ENCODE assay signal across 14 cellular contexts in genomic region chr11:44978279-44978960, GRCh38. TPM values are rescaled to one million over a fixed set of nuclear protein-coding genes. Genes with fewer than 3 reads are reported as not detected.
A peak's percentile ranks its signal among the peaks of the same experiment; 100 is the strongest.
DNase-seq lines count a peak whose midpoint lies in the region; ATAC-seq, FAIRE-seq and TF ChIP-seq lines count a peak whose summit lies in the region.
"Had no signal": no experiment of that assay in that cellular context is flagged by ENCODE, and none has a peak within 500 bp of the region (broad histone marks: within the 10 kb centered on the region; RNA-seq: fewer than 3 reads in every experiment).

No MANE protein-coding gene starts in this region.

- no peak overlapping the region for H3K4me3 Mint-ChIP-seq in MCF 10A (ENCODE audit: unreplicated experiment)
- H3K4me3 Mint-ChIP-seq: nephron progenitor cell had no signal

- H3K27me3 ChIP-seq in breast epithelium (no peaks in the 10 kb centered on the region), lower lobe of right lung (ENCODE audit: low read depth) (no peaks in the 10 kb centered on the region)
- no peaks in the 10 kb centered on the region for H3K27me3 ChIP-seq in effector memory CD4-positive, alpha-beta T cell (replicated peaks; ENCODE audit: control insufficient read depth, insufficient read depth, low read length, poor library complexity, severe bottlenecking)

- peak; percentile 97 for FAIRE-seq in urothelium cell line (lab: Jason Lieb, UNC)

- peaks cover 0 to 6% of the 10 kb centered on the region in 2 donors for H3K4me1 ChIP-seq in breast epithelium
- peaks cover 47% of the 10 kb centered on the region for H3K4me1 ChIP-seq in lower lobe of right lung
- H3K4me1 ChIP-seq in effector memory CD4-positive, alpha-beta T cell (ENCODE audit: control insufficient read depth, insufficient read depth, low read length, poor library complexity, severe bottlenecking): peaks cover 36% of the 10 kb centered on the region

- H3K9me3 ChIP-seq in breast epithelium: no peaks in the 10 kb centered on the region
- no peaks in the 10 kb centered on the region for H3K9me3 ChIP-seq in lower lobe of right lung
- H3K9me3 ChIP-seq in effector memory CD4-positive, alpha-beta T cell (ENCODE audit: control insufficient read depth, low read length): no peaks in the 10 kb centered on the region

- no peak for TF ChIP-seq POLR2A in breast epithelium (IDR thresholded peaks at IDR 0.05)

- no peaks in the 10 kb centered on the region for H3K9me3 Mint-ChIP-seq in MCF 10A (ENCODE audit: unreplicated experiment)
- H3K9me3 Mint-ChIP-seq: immature natural killer cell had no signal

- no peaks in the 10 kb centered on the region for H3K27me3 Mint-ChIP-seq in MCF 10A (ENCODE audit: insufficient read depth, unreplicated experiment)

- H3K4me3 ChIP-seq in breast epithelium: no peak overlapping the region
- no peak overlapping the region for H3K4me3 ChIP-seq in lower lobe of right lung
- H3K4me3 ChIP-seq in effector memory CD4-positive, alpha-beta T cell (ENCODE audit: insufficient read depth, low read depth, low read length, poor library complexity, severe bottlenecking): no peak overlapping the region

- no TSS peak for BruUV-seq in MCF 10A (replicated peaks; lab: Mats Ljungman, UMichigan)

- H3K4me1 Mint-ChIP-seq in MCF 10A (ENCODE audit: insufficient read depth, unreplicated experiment): peaks cover 10% of the 10 kb centered on the region

- H3K27ac ChIP-seq in breast epithelium (peak overlapping the region; percentile 91), VCaP (peak overlapping the region; percentile 100), lower lobe of right lung (peak overlapping the region; percentile 67)
- no peak overlapping the region for H3K27ac ChIP-seq in effector memory CD4-positive, alpha-beta T cell (ENCODE audit: insufficient read depth, low read length, poor library complexity, severe bottlenecking)
- H3K27ac ChIP-seq: HL-60 had no signal

- CTCF ChIA-PET in MCF 10A (lab: Yijun Ruan, JAX): interaction anchor here (0.6 kb wide), 1 partner anchor 21 kb away, joined by 3 read pairs; no protein-coding TSS in a partner anchor

- H3K36me3 ChIP-seq in breast epithelium: no peaks in the 10 kb centered on the region
- no peaks in the 10 kb centered on the region for H3K36me3 ChIP-seq in lower lobe of right lung
- no peaks in the 10 kb centered on the region for H3K36me3 ChIP-seq in effector memory CD4-positive, alpha-beta T cell (ENCODE audit: control insufficient read depth, insufficient read depth, low read length)

- no peak overlapping the region for H3K27ac Mint-ChIP-seq in MCF 10A (ENCODE audit: low read depth, unreplicated experiment)

- peak; percentile 8 to 18 for ATAC-seq in lower lobe of right lung

- no peaks in the 10 kb centered on the region for H3K36me3 Mint-ChIP-seq in MCF 10A (ENCODE audit: insufficient read depth, unreplicated experiment)
- H3K36me3 Mint-ChIP-seq: immature natural killer cell had no signal

- no peak for DNase-seq in breast epithelium (ENCODE audit: low spot score in 2 of 2)
- DNase-seq in MCF 10A (ENCODE audit: unreplicated experiment): no peak
- no peak for DNase-seq in lower lobe of right lung
- no peak for DNase-seq in urothelium cell line (ENCODE audit: low spot score)
- no peak for DNase-seq in activated T-cell treated with anti-CD3 and anti-CD28 coated beads, Interleukin-2, amount 50 U/mL, for 1 hour
- no peak for DNase-seq in C1 segment of cervical spinal cord (lab: John Stamatoyannopoulos, UW)
- DNase-seq in effector memory CD4-positive, alpha-beta T cell: no peak
- DNase-seq: activated gamma-delta T cell treated with Interleukin-2 at 50 U/mL for 16 hours, GDM1, NCI-H1048, nephron progenitor cell had no signal

- TF ChIP-seq CTCF in breast epithelium (IDR thresholded peaks at IDR 0.05) (no peak), MCF 10A (IDR thresholded peaks at IDR 0.05; ENCODE audit: unreplicated experiment) (no peak), VCaP (conservative IDR thresholded peaks at IDR 0.05) (no peak), lower lobe of right lung (IDR thresholded peaks at IDR 0.05) (no peak)

- intact Hi-C loops in breast epithelium (cut with DNase I; ENCODE audit: low total_unique reads) (no loop called here), MCF 10A (cut with micrococcal nuclease) (no loop called here), lower lobe of right lung (cut with DNase I) (no loop called here)

- POLR2A ChIA-PET in MCF 10A (lab: Yijun Ruan, JAX): interaction anchor here (1.2 to 1.4 kb wide), 3 partner anchors 10 to 68 kb away, joined by 3 to 8 read pairs (median 3); no protein-coding TSS in a partner anchor

RNA-seq across cellular contexts. Expression of gene TP53I11, which starts 27.7 kb away (rescaled TPM):
- total RNA-seq in breast epithelium: 10 to 100 TPM; 30.7 to 91.1 (median 75.7) TPM
- 14.8 and 17.7 TPM in 2 replicates for total RNA-seq in MCF 10A (2022)
- 103 TPM for total RNA-seq in lower lobe of right lung
